Comparison of ENCODE assay signal across 8 cellular contexts in genomic region chr2:70948350-70949003, GRCh38. TPM values are rescaled to one million over a fixed set of nuclear protein-coding genes. Genes with fewer than 3 reads are reported as not detected.
A peak's percentile ranks its signal among the peaks of the same experiment; 100 is the strongest.
DNase-seq lines count a peak whose midpoint lies in the region; ATAC-seq and TF ChIP-seq lines count a peak whose summit lies in the region.

No MANE protein-coding gene starts in this region.

- H3K9me2 ChIP-seq in hepatocyte (replicated peaks; ENCODE audit: insufficient read depth): no peaks in the 10 kb centered on the region

- H3K79me2 ChIP-seq in H9 (ENCODE audit: insufficient read depth, low read length) (no peaks in the 10 kb centered on the region), hepatocyte (no peaks in the 10 kb centered on the region)

- H2BK5ac ChIP-seq in H9 (ENCODE audit: insufficient read length, low read length): no peak overlapping the region

- H3K23ac ChIP-seq in H9 (ENCODE audit: insufficient read length, low read depth, low read length): no peak overlapping the region

- H3K79me1 ChIP-seq in H9 (ENCODE audit: insufficient read depth, low read depth, low read length, poor library complexity, severe bottlenecking): no peaks in the 10 kb centered on the region

- H2BK120ac ChIP-seq in H9 (ENCODE audit: low read depth, low read length, poor library complexity, severe bottlenecking): no peak overlapping the region

- DNase-seq in DMS53 (lab: John Stamatoyannopoulos, UW): peak; percentile 90
- DNase-seq in H9: peak; percentile 83
- DNase-seq in NB4 (ENCODE audit: low read depth): peak; percentile 77
- DNase-seq in T-helper 2 cell: peak; percentile 42 to 67 (median 61)
- DNase-seq in anterior cingulate cortex (lab: John Stamatoyannopoulos, UW): peak in 53 of 58 donors; percentile 7 to 82 (median 46)
- DNase-seq in hepatocyte (ENCODE audit: low spot score): peak; percentile 87
- peak; percentile 91 for DNase-seq in sciatic nerve (ENCODE audit: low spot score)

- H3K9me3 ChIP-seq in H9 (ENCODE audit: control insufficient read depth, low read depth, low read length): no peaks in the 10 kb centered on the region
- no peaks in the 10 kb centered on the region for H3K9me3 ChIP-seq in hepatocyte (ENCODE audit: low read depth)

- no peak overlapping the region for H2AK5ac ChIP-seq in H9 (ENCODE audit: insufficient read length, low read length)

- TF ChIP-seq POLR2A in NB4 (IDR thresholded peaks at IDR 0.05; ENCODE audit: extremely low read depth, insufficient read length): no peak

- no peak overlapping the region for H3K56ac ChIP-seq in H9 (ENCODE audit: insufficient read length, low read depth, low read length)

- no CpG with 5 or more reads among the region's 26 CpGs for WGBS in H9 (ENCODE audit: extremely low coverage, insufficient read length, low lambda C conversion rate)
- WGBS in hepatocyte (ENCODE audit: low lambda C conversion rate, missing lambda C conversion rate): 11% methylated on average over 26 of the region's 26 CpGs

- H3K9ac ChIP-seq in H9 (ENCODE audit: extremely low read depth, insufficient read length, low read length): no peak overlapping the region

- H3K4me3 ChIP-seq in NB4 (ENCODE audit: low read depth, low read length) (no peak overlapping the region), hepatocyte (no peak overlapping the region)

- no peaks in the 10 kb centered on the region; a peak in 1 of 5 replicates for H3K9me3 Mint-ChIP-seq in H9

- peak; percentile 97 for ATAC-seq in sciatic nerve
- no peak for ATAC-seq in GM18520 (IDR thresholded peaks at IDR 0.05; ENCODE audit: unreplicated experiment)

- H3K4me2 ChIP-seq in H9 (ENCODE audit: insufficient read depth, insufficient read length, low read length): peak overlapping the region; percentile 24
- peak overlapping the region; percentile 74 for H3K4me2 ChIP-seq in hepatocyte

- H3K36me3 Mint-ChIP-seq in H9 (ENCODE audit: insufficient read depth in 1 of 3, low read depth in 3 of 3): no peaks in the 10 kb centered on the region; a peak in 1 of 7 replicates

- peak overlapping the region in 1 of 2 experiments; percentile 69; a peak in 4 of 5 replicates for H3K4me3 Mint-ChIP-seq in H9

- H3T11ph ChIP-seq in H9 (ENCODE audit: low read length): no peak overlapping the region

- peaks cover 86% of the 10 kb centered on the region for H3K27me3 Mint-ChIP-seq in H9 (ENCODE audit: low read depth)

- no peak overlapping the region for H4K5ac ChIP-seq in H9 (ENCODE audit: insufficient read length, low read depth, low read length)

- no peak overlapping the region for H3K18ac ChIP-seq in H9 (ENCODE audit: insufficient read length, low read depth, low read length)

- H4K20me1 ChIP-seq in H9 (ENCODE audit: control insufficient read depth, insufficient read depth, insufficient read length) (no peaks in the 10 kb centered on the region), hepatocyte (ENCODE audit: insufficient read depth, poor library complexity, severe bottlenecking) (no peaks in the 10 kb centered on the region)

- H3K27me3 ChIP-seq in H9 (ENCODE audit: insufficient read depth, low read length) (peaks cover 12% of the 10 kb centered on the region; the same call in 1 of the 2 replicates), hepatocyte (peaks cover 55% of the 10 kb centered on the region)

- no peak overlapping the region for H2BK15ac ChIP-seq in H9 (ENCODE audit: low read depth, low read length)

- H3K27ac ChIP-seq in H9 (ENCODE audit: insufficient read length, low read depth, low read length): no peak overlapping the region
- no peak overlapping the region for H3K27ac ChIP-seq in hepatocyte

- TF ChIP-seq CTCF in H9 (conservative IDR thresholded peaks at IDR 0.05) (peak; percentile 92), NB4 (IDR thresholded peaks at IDR 0.05; ENCODE audit: low read depth, low read length) (peak; percentile 90), hepatocyte (IDR thresholded peaks at IDR 0.05; ENCODE audit: poor library complexity) (peak; percentile 88)

- peaks cover 18 to 22% of the 10 kb centered on the region in 2 experiments for H3K4me1 Mint-ChIP-seq in H9

- H3K23me2 ChIP-seq in H9 (ENCODE audit: insufficient read length, low read depth, low read length, poor library complexity, severe bottlenecking): no peaks in the 10 kb centered on the region

- no peak overlapping the region for H2BK12ac ChIP-seq in H9 (ENCODE audit: insufficient read length, low read depth, low read length)

- no peak overlapping the region for H2BK20ac ChIP-seq in H9 (ENCODE audit: low read depth, low read length, poor library complexity, severe bottlenecking)

- intact Hi-C loops in sciatic nerve (cut with DNase I): loop anchor here (5.0 kb wide), 1 partner anchor 76 kb away; no protein-coding TSS in a partner anchor

- no peak overlapping the region for H3K14ac ChIP-seq in H9 (ENCODE audit: insufficient read depth, low read length)

- no peak overlapping the region for H4K8ac ChIP-seq in H9 (replicated peaks; ENCODE audit: insufficient read length, low read depth, low read length)

- H3K27ac Mint-ChIP-seq in H9: no peak overlapping the region

- no peaks in the 10 kb centered on the region for H3K36me3 ChIP-seq in hepatocyte (replicated peaks; ENCODE audit: insufficient read depth, low read depth)

- H4K91ac ChIP-seq in H9 (ENCODE audit: insufficient read length, low read depth, low read length): no peak overlapping the region

- no peaks in the 10 kb centered on the region for H3K4me1 ChIP-seq in H9 (ENCODE audit: insufficient read depth, low read length)
- H3K4me1 ChIP-seq in hepatocyte (ENCODE audit: insufficient read depth): peaks cover 3% of the 10 kb centered on the region

- H2AFZ ChIP-seq in H9 (ENCODE audit: low read length): no peak overlapping the region
- peak overlapping the region; percentile 20 for H2AFZ ChIP-seq in hepatocyte

- no peak overlapping the region for H3K4ac ChIP-seq in H9 (ENCODE audit: low read depth, low read length)

RNA-seq across cellular contexts. Expression of gene ATP6V1B1, which starts 12.8 kb away (rescaled TPM):
- total RNA-seq in H9 (2021) (not detected in 2 replicates), hepatocyte (0.84 and 1.7 TPM in 2 replicates), sciatic nerve (1.3 TPM)
- 2.9 and 4.0 TPM in 2 replicates for polyA plus RNA-seq in hepatocyte

RNA-seq across cellular contexts. Expression of gene ANKRD53, which starts 30.0 kb away (rescaled TPM):
- total RNA-seq in H9 (2021) (0.28 and 0.88 TPM in 2 replicates), hepatocyte (0.48 and 0.97 TPM in 2 replicates), sciatic nerve (2.2 TPM)
- polyA plus RNA-seq in hepatocyte: 3.4 and 4.7 TPM in 2 replicates

RNA-seq across cellular contexts. Expression of gene TEX261, which starts 46.2 kb away (rescaled TPM):
- 19.2 and 23.9 TPM in 2 replicates for total RNA-seq in H9 (2021)
- total RNA-seq in hepatocyte: 62.6 and 81.0 TPM in 2 replicates
- 39.5 and 41.5 TPM in 2 replicates for polyA plus RNA-seq in hepatocyte
- total RNA-seq in sciatic nerve: 52.7 TPM

RNA-seq across cellular contexts. Expression of gene VAX2, which starts 48.1 kb away (rescaled TPM):
- total RNA-seq in H9 (2021) (not detected in 2 replicates), hepatocyte (0.20 and 0.52 TPM in 2 replicates), sciatic nerve (1.9 TPM)
- polyA plus RNA-seq in hepatocyte: 0.23 and 1.2 TPM in 2 replicates
